ENCODE assay signal across 18 cellular contexts in genomic region chr11:95322546-95322945, GRCh38.
A peak's percentile ranks its signal among the peaks of the same experiment; 100 is the strongest.
DNase-seq lines count a peak whose midpoint lies in the region; TF ChIP-seq lines count a peak whose summit lies in the region.
"Had no signal": no experiment of that assay in that cellular context is flagged by ENCODE, and none has a peak within 500 bp of the region (broad histone marks: within the 10 kb centered on the region; RNA-seq: fewer than 3 reads in every experiment).

No MANE protein-coding gene starts in this region.

- no peak overlapping the region for H3K4me3 Mint-ChIP-seq in neural crest cell
- H3K4me3 Mint-ChIP-seq: activated CD4-positive, alpha-beta T cell treated with anti-CD3 and anti-CD28 coated beads, Interleukin-2, amount 10 ng/mL, durations not matched to agents 7 days and 5 days; mesothelial cell of epicardium had no signal

- H3K27ac Mint-ChIP-seq in neural crest cell (ENCODE audit: unreplicated experiment) = peak overlapping the region; percentile 2
- H3K27ac Mint-ChIP-seq: activated CD4-positive, alpha-beta T cell treated with anti-CD3 and anti-CD28 coated beads, Interleukin-2, amount 10 ng/mL, durations not matched to agents 7 days and 5 days; mesothelial cell of epicardium had no signal

- no peaks in the 10 kb centered on the region for H3K36me3 ChIP-seq in MG63

- no peak overlapping the region for H3K4me3 ChIP-seq in MG63
- H3K4me3 ChIP-seq in epithelial cell of esophagus (ENCODE audit: low read length) = no peak overlapping the region

- peak; percentile 53 for DNase-seq in Daoy (ENCODE audit: low read depth)
- DNase-seq in MG63 = peak; percentile 72
- peak; percentile 69 for DNase-seq in epithelial cell of esophagus (ENCODE audit: low read depth)
- DNase-seq in neural crest cell (ENCODE audit: low read depth, low spot score) = no peak
- no peak for DNase-seq in NCI-H1436 treated with DMSO at 0.1 percent for 48 hours (lab: John Stamatoyannopoulos, UW)
- DNase-seq in NCI-H510A (lab: John Stamatoyannopoulos, UW) = no peak
- DNase-seq in activated T-cell treated with anti-CD3 and anti-CD28 coated beads, Interleukin-2, amount 50 U/mL, for 1 hour = no peak
- DNase-seq: activated CD4-positive, alpha-beta T cell treated with anti-CD3 and anti-CD28 coated beads, Interleukin-2, amount 10 ng/mL, durations not matched to agents 7 days and 5 days; activated effector memory CD4-positive, alpha-beta T cell treated with Interleukin-2 at 50 U/mL for 16 hours; cerebellar nuclear complex; DMS79 treated with DMSO at 0.1 percent for 48 hours; effector memory CD4-positive, alpha-beta T cell; hypothalamus; NCI-H1092; NCI-H2081; NCI-H446 treated with DMSO at 0.1 percent for 48 hours; RPMI8226 had no signal

- H3K27me3 Mint-ChIP-seq in neural crest cell (ENCODE audit: low read depth) = no peaks in the 10 kb centered on the region

- H3K4me1 Mint-ChIP-seq in neural crest cell = peaks cover 12% of the 10 kb centered on the region

- TF ChIP-seq CTCF in epithelial cell of esophagus (IDR thresholded peaks at IDR 0.05; ENCODE audit: insufficient read depth, low read depth, low read length, missing control alignments) (no peak), neural crest cell (conservative IDR thresholded peaks at IDR 0.05) (no peak)

- peaks cover 11% of the 10 kb centered on the region for H3K36me3 Mint-ChIP-seq in neural crest cell (ENCODE audit: low read depth)

- no peaks in the 10 kb centered on the region; the same call in 1 of the 2 replicates for H3K9me3 ChIP-seq in MG63

- H3K27me3 ChIP-seq in MG63 = no peaks in the 10 kb centered on the region

- H3K9me3 Mint-ChIP-seq in neural crest cell = peaks cover 8% of the 10 kb centered on the region

Comparison
In these comparisons a context has a peak if more than half of its experiments do, and no peak if none do; other contexts are left out.
1. DNase-seq: peak in Daoy (single experiment), MG63 (single experiment) and epithelial cell of esophagus (single experiment); none in neural crest cell (single experiment), NCI-H1436 treated with DMSO at 0.1 percent for 48 hours (single experiment), NCI-H510A (single experiment) and activated T-cell treated with anti-CD3 and anti-CD28 coated beads, Interleukin-2, amount 50 U/mL, for 1 hour (single experiment).